Comparison of ENCODE assay signal across 16 cellular contexts in genomic region chr17:82804442-82805191, GRCh38. TPM values are rescaled to one million over a fixed set of nuclear protein-coding genes. Genes with fewer than 3 reads are reported as not detected.
DNase-seq lines count a peak whose midpoint lies in the region; ATAC-seq, FAIRE-seq and TF ChIP-seq lines count a peak whose summit lies in the region.
"Had no signal": no experiment of that assay in that cellular context is flagged by ENCODE, and none has a peak within 500 bp of the region (broad histone marks: within the 10 kb centered on the region; RNA-seq: fewer than 3 reads in every experiment).

No MANE protein-coding gene starts in this region.

- FAIRE-seq in small intestine (lab: Jason Lieb, UNC) = no peak

- H3K9me3 ChIP-seq in esophagus muscularis mucosa (no peaks in the 10 kb centered on the region), subcutaneous abdominal adipose tissue (ENCODE audit: control insufficient read depth in 5 of 5, low read length in 5 of 5) (peaks cover 0 to 4% (median 0%) of the 10 kb centered on the region in 5 donors), small intestine (ENCODE audit: control insufficient read depth, low read depth) (no peaks in the 10 kb centered on the region)

- TF ChIP-seq EP300 in esophagus muscularis mucosa (IDR thresholded peaks at IDR 0.05) = no peak

- H3K4me3 ChIP-seq in esophagus muscularis mucosa = no peak overlapping the region
- peak overlapping the region in 1 of 5 donors; percentile 13 for H3K4me3 ChIP-seq in subcutaneous abdominal adipose tissue (ENCODE audit: low read depth in 1 of 5, low read length in 5 of 5)
- no peak overlapping the region for H3K4me3 ChIP-seq in small intestine (ENCODE audit: low read depth in 1 of 2, low read length in 2 of 2)
- H3K4me3 ChIP-seq: GM23248 had no signal

- no peak for ATAC-seq in HG02973 (IDR thresholded peaks at IDR 0.05; ENCODE audit: unreplicated experiment)
- ATAC-seq in HG02870 (IDR thresholded peaks at IDR 0.05; ENCODE audit: unreplicated experiment) = no peak

- no peaks in the 10 kb centered on the region for H3K27me3 ChIP-seq in esophagus muscularis mucosa
- H3K27me3 ChIP-seq in subcutaneous abdominal adipose tissue (ENCODE audit: control insufficient read depth in 5 of 5, insufficient read depth in 4 of 5, low read length in 5 of 5) = no peaks in the 10 kb centered on the region
- no peaks in the 10 kb centered on the region for H3K27me3 ChIP-seq in small intestine (ENCODE audit: control insufficient read depth in 2 of 2, insufficient read depth in 2 of 2, low read length in 2 of 2)

- no peak for TF ChIP-seq POLR2A in esophagus muscularis mucosa (IDR thresholded peaks at IDR 0.05; ENCODE audit: low read depth)

- no peak for TF ChIP-seq CTCF in esophagus muscularis mucosa (IDR thresholded peaks at IDR 0.05)

- intact Hi-C loops in esophagus muscularis mucosa (cut with DNase I) = no loop called here

- DNase-seq in NCI-H2196 treated with DMSO at 0.1 percent for 48 hours (lab: John Stamatoyannopoulos, UW; ENCODE audit: unreplicated experiment) = peak; percentile 71
- DNase-seq in esophagus muscularis mucosa (ENCODE audit: extremely low spot score) = peak; percentile 93
- peak; percentile 31 to 36 for DNase-seq in lung microvascular endothelial cell (ENCODE audit: low read depth in 2 of 2)
- DNase-seq in small intestine = no peak
- no peak for DNase-seq in activated CD4-positive, alpha-beta T cell treated with anti-CD3 and anti-CD28 coated beads for 1 hour
- DNase-seq: CD8-positive, alpha-beta memory T cell; GM23248; Kasumi-1; NCI-H69; stimulated activated CD4-positive, alpha-beta T cell treated with anti-CD3 and anti-CD28 coated beads, Interleukin-4, amount 100 ng/mL, for 4 hours had no signal

- H3K36me3 ChIP-seq in esophagus muscularis mucosa = peaks cover 0 to 52% (median 38%) of the 10 kb centered on the region in 4 donors
- peaks cover 0 to 51% (median 28%) of the 10 kb centered on the region in 5 donors for H3K36me3 ChIP-seq in subcutaneous abdominal adipose tissue (ENCODE audit: control insufficient read depth in 5 of 5, insufficient read depth in 5 of 5, low read length in 5 of 5)
- H3K36me3 ChIP-seq in small intestine (ENCODE audit: control insufficient read depth in 2 of 2, insufficient read depth in 2 of 2, low read length in 2 of 2) = peaks cover 0 to 4% of the 10 kb centered on the region in 2 donors

- WGBS in esophagus muscularis mucosa = 71% methylated on average over 13 of the region's 27 CpGs
- 78 to 98% (median 88%) methylated on average over 26 to 27 of the region's 27 CpGs for WGBS in small intestine, 3 donors

- peak overlapping the region; percentile 73 to 80 (median 76) for H3K27ac ChIP-seq in esophagus muscularis mucosa (replicated peaks in 1 of 4)
- H3K27ac ChIP-seq in subcutaneous abdominal adipose tissue (ENCODE audit: low read depth, low read length) = peak overlapping the region; percentile 41
- H3K27ac ChIP-seq in small intestine (ENCODE audit: low read depth in 1 of 2, low read length in 1 of 2) = no peak overlapping the region
- H3K27ac ChIP-seq: GM23248 had no signal

- no peak overlapping the region for H3K9ac ChIP-seq in subcutaneous abdominal adipose tissue (ENCODE audit: low read length in 5 of 5)
- H3K9ac ChIP-seq: GM23248 had no signal

- H3K4me1 ChIP-seq in esophagus muscularis mucosa (peaks cover 34 to 53% (median 41%) of the 10 kb centered on the region in 4 donors), subcutaneous abdominal adipose tissue (ENCODE audit: control insufficient read depth in 5 of 5, insufficient read depth in 5 of 5, low read length in 5 of 5) (peaks cover 12 to 41% (median 23%) of the 10 kb centered on the region in 5 donors), small intestine (ENCODE audit: control insufficient read depth in 2 of 2, insufficient read depth in 1 of 2, low read depth in 1 of 2, low read length in 1 of 2) (no peaks in the 10 kb centered on the region)

RNA-seq across cellular contexts. Expression of gene ZNF750, which starts 35.2 kb away (rescaled TPM):
- total RNA-seq in esophagus muscularis mucosa (not detected), lung microvascular endothelial cell (under 0.01 TPM in 2 replicates)
- under 1 TPM in 2 of 3 donors, not detected in 1; 0.04 to 0.27 TPM for polyA plus RNA-seq in small intestine
- total RNA-seq: CD8-positive, alpha-beta memory T cell; GM23248; neural crest cell; SK-MEL-5; subcutaneous adipose tissue had no signal
- polyA plus RNA-seq: CD8-positive, alpha-beta memory T cell had no signal

RNA-seq across cellular contexts. Expression of gene TBCD, which starts 52.8 kb away (rescaled TPM):
- total RNA-seq in esophagus muscularis mucosa (10 to 100 TPM; 38.1 to 56.7 (median 53.6) TPM), lung microvascular endothelial cell (44.8 and 45.8 TPM in 2 replicates)
- polyA plus RNA-seq in small intestine = 10 to 100 TPM; 38.7 to 83.7 (median 62.1) TPM

Comparison
In these comparisons a context has a peak if more than half of its experiments do, and no peak if none do; other contexts are left out.
1. DNase-seq: peak in NCI-H2196 treated with DMSO at 0.1 percent for 48 hours (single experiment), esophagus muscularis mucosa (single experiment) and lung microvascular endothelial cell (2 of 2); none in small intestine (single experiment) and activated CD4-positive, alpha-beta T cell treated with anti-CD3 and anti-CD28 coated beads for 1 hour (single experiment).
2. H3K27ac ChIP-seq: peak in esophagus muscularis mucosa (4 of 4) and subcutaneous abdominal adipose tissue (single experiment); none in small intestine (0 of 2).